In genomic region chr1:78054559-78054958, GRCh38 we compare ENCODE assay signal across 29 cellular contexts. TPM values are rescaled to one million over a fixed set of nuclear protein-coding genes. Genes with fewer than 3 reads are reported as not detected.
DNase-seq lines count a peak whose midpoint lies in the region; ATAC-seq and TF ChIP-seq lines count a peak whose summit lies in the region.
"Had no signal": no experiment of that assay in that cellular context is flagged by ENCODE, and none has a peak within 500 bp of the region (broad histone marks: within the 10 kb centered on the region; RNA-seq: fewer than 3 reads in every experiment).

No MANE protein-coding gene starts in this region.

- H3K36me3 ChIP-seq in OCI-LY3 (replicated peaks; ENCODE audit: low read depth, low read length) (no peaks in the 10 kb centered on the region), fibroblast of lung (ENCODE audit: control insufficient read depth, insufficient read depth, low read length) (no peaks in the 10 kb centered on the region), Peyer's patch (no peaks in the 10 kb centered on the region)
- H3K36me3 ChIP-seq: gastroesophageal sphincter, SJCRH30, tibial nerve had no signal

- POLR2A ChIA-PET in activated CD8-positive, alpha-beta T cell treated with anti-CD3 and anti-CD28 coated beads for 36 hours (lab: Charles Lee), result interaction anchor here (1.2 to 1.7 kb wide), 2 partner anchors 50 to 75 kb away, joined by 5 to 6 read pairs; partner anchors contain the start of genes DNAJB4 and FUBP1
- POLR2A ChIA-PET in activated CD8-positive, alpha-beta T cell treated with anti-CD3 and anti-CD28 coated beads, Interleukin-2, amount 10 ng/mL, durations not matched to agents 7 days and 5 days (lab: Charles Lee), result interaction anchor here (1.6 kb wide), 1 partner anchor 49 kb away, joined by 6 read pairs; the partner anchor contains the start of gene DNAJB4
- POLR2A ChIA-PET in CD4-positive, alpha-beta T cell (lab: Charles Lee), result no interaction called here

- H3K36me3 Mint-ChIP-seq in activated CD8-positive, alpha-beta T cell treated with anti-CD3 and anti-CD28 coated beads for 36 hours (ENCODE audit: low read depth), result no peaks in the 10 kb centered on the region
- no peaks in the 10 kb centered on the region for H3K36me3 Mint-ChIP-seq in activated CD8-positive, alpha-beta T cell treated with anti-CD3 and anti-CD28 coated beads, Interleukin-2, amount 10 ng/mL, durations not matched to agents 7 days and 5 days (ENCODE audit: low read depth)
- no peaks in the 10 kb centered on the region for H3K36me3 Mint-ChIP-seq in CD4-positive, alpha-beta T cell (ENCODE audit: low read depth)

- peaks cover 4% of the 10 kb centered on the region for H3K27me3 Mint-ChIP-seq in activated CD8-positive, alpha-beta T cell treated with anti-CD3 and anti-CD28 coated beads for 36 hours
- peaks cover 7% of the 10 kb centered on the region for H3K27me3 Mint-ChIP-seq in activated CD8-positive, alpha-beta T cell treated with anti-CD3 and anti-CD28 coated beads, Interleukin-2, amount 10 ng/mL, durations not matched to agents 7 days and 5 days (ENCODE audit: low read depth)
- peaks cover 8% of the 10 kb centered on the region for H3K27me3 Mint-ChIP-seq in CD4-positive, alpha-beta T cell

- H3K4me1 ChIP-seq in OCI-LY3 (ENCODE audit: low read length) (no peaks in the 10 kb centered on the region), fibroblast of lung (ENCODE audit: control insufficient read depth, extremely low read depth, insufficient read depth, low read length) (no peaks in the 10 kb centered on the region), Peyer's patch (peaks cover 0 to 6% (median 0%) of the 10 kb centered on the region in 4 donors)
- H3K4me1 ChIP-seq: Caco-2, SJCRH30, tibial nerve had no signal

- ATAC-seq in activated CD8-positive, alpha-beta T cell treated with anti-CD3 and anti-CD28 coated beads for 36 hours, result peak; percentile 62
- ATAC-seq in activated CD8-positive, alpha-beta T cell treated with anti-CD3 and anti-CD28 coated beads, Interleukin-2, amount 10 ng/mL, durations not matched to agents 7 days and 5 days, result no peak
- ATAC-seq in GM21737 (IDR thresholded peaks at IDR 0.05; ENCODE audit: unreplicated experiment), result no peak
- ATAC-seq in CD4-positive, alpha-beta T cell (ENCODE audit: poor library complexity), result no peak
- ATAC-seq: gastroesophageal sphincter, Panc1, T-helper 17 cell had no signal

- no peak overlapping the region for H3K4me3 ChIP-seq in OCI-LY3 (ENCODE audit: low read length)
- no peak overlapping the region for H3K4me3 ChIP-seq in fibroblast of lung (replicated peaks in 1 of 4; ENCODE audit: control extremely low read depth in 1 of 4, insufficient read depth in 1 of 4, low read depth in 3 of 4, low read length in 4 of 4)
- no peak overlapping the region for H3K4me3 ChIP-seq in Peyer's patch
- H3K4me3 ChIP-seq: gastroesophageal sphincter, SJCRH30, tibial nerve had no signal

- H3K9me3 ChIP-seq in OCI-LY3 (ENCODE audit: insufficient read depth, low read length), result no peaks in the 10 kb centered on the region
- no peaks in the 10 kb centered on the region for H3K9me3 ChIP-seq in fibroblast of lung (ENCODE audit: control insufficient read depth, insufficient read depth, low read depth, low read length)
- H3K9me3 ChIP-seq in Peyer's patch, result no peaks in the 10 kb centered on the region
- no peaks in the 10 kb centered on the region for H3K9me3 ChIP-seq in CD4-positive, alpha-beta T cell (ENCODE audit: control insufficient read depth, low read length)
- H3K9me3 ChIP-seq: Caco-2, gastroesophageal sphincter, SJCRH30, tibial nerve had no signal

- TF ChIP-seq CTCF in activated CD8-positive, alpha-beta T cell treated with anti-CD3 and anti-CD28 coated beads for 36 hours (IDR thresholded peaks at IDR 0.05), result no peak
- TF ChIP-seq CTCF in OCI-LY3 (IDR thresholded peaks at IDR 0.05; ENCODE audit: low read depth, low read length) (no peak), fibroblast of lung (conservative IDR thresholded peaks at IDR 0.05 in 1 of 2, IDR thresholded peaks at IDR 0.05 in 1 of 2; ENCODE audit: low read depth in 1 of 2, low read length in 2 of 2) (no peak), Peyer's patch (IDR thresholded peaks at IDR 0.05) (no peak)
- no peak for TF ChIP-seq CTCF in CD4-positive, alpha-beta T cell (IDR thresholded peaks at IDR 0.05)

- no peak for DNase-seq in activated CD8-positive, alpha-beta T cell treated with anti-CD3 and anti-CD28 coated beads for 36 hours
- no peak for DNase-seq in activated CD8-positive, alpha-beta T cell treated with anti-CD3 and anti-CD28 coated beads, Interleukin-2, amount 10 ng/mL, durations not matched to agents 7 days and 5 days
- DNase-seq in fibroblast of lung (ENCODE audit: low read depth in 2 of 2) (peak; percentile 43 to 61), medulla oblongata (ENCODE audit: extremely low spot score) (no peak), Peyer's patch (no peak)
- no peak for DNase-seq in CD4-positive, alpha-beta T cell
- DNase-seq: activated CD4-positive, alpha-beta T cell treated with anti-CD3 and anti-CD28 coated beads, Interleukin-2, amount 10 ng/mL, durations not matched to agents 24 days and 14 days; activated CD8-positive, alpha-beta memory T cell treated with anti-CD3 and anti-CD28 coated beads, Interleukin-2, amount 50 U/mL, for 48 hours; Caco-2; H7; hypothalamus; KBM-7; NCI-H1092; NCI-H187 treated with DMSO at 0.1 percent for 48 hours; NCI-H2227 treated with DMSO at 0.1 percent for 48 hours; NCI-H82; SJCRH30; stimulated activated CD4-positive, alpha-beta T cell treated with anti-CD3 and anti-CD28 coated beads, Interleukin-4, amount 100 ng/mL, for 24 hours; T-helper 17 cell had no signal

- no peaks in the 10 kb centered on the region for H3K79me2 ChIP-seq in OCI-LY3 (ENCODE audit: low read length)
- H3K79me2 ChIP-seq in fibroblast of lung (ENCODE audit: control insufficient read depth, insufficient read depth, low read length), result no peaks in the 10 kb centered on the region

- H3K27me3 ChIP-seq in OCI-LY3 (ENCODE audit: low read depth, low read length) (no peaks in the 10 kb centered on the region), fibroblast of lung (ENCODE audit: control insufficient read depth, insufficient read depth, low read length) (no peaks in the 10 kb centered on the region), Peyer's patch (no peaks in the 10 kb centered on the region)
- H3K27me3 ChIP-seq in CD4-positive, alpha-beta T cell (ENCODE audit: control insufficient read depth, insufficient read depth, low read length), result no peaks in the 10 kb centered on the region
- H3K27me3 ChIP-seq: gastroesophageal sphincter, SJCRH30, tibial nerve had no signal

- H3K9ac ChIP-seq in OCI-LY3 (ENCODE audit: low read length) (no peak overlapping the region), fibroblast of lung (ENCODE audit: insufficient read depth, low read length) (no peak overlapping the region)

- intact Hi-C loops in activated CD8-positive, alpha-beta T cell treated with anti-CD3 and anti-CD28 coated beads for 36 hours (cut with micrococcal nuclease), result no loop called here
- intact Hi-C loops in CD4-positive, alpha-beta T cell (cut with DNase I, micrococcal nuclease), result no loop called here

- no peak for TF ChIP-seq POLR2A in Peyer's patch (IDR thresholded peaks at IDR 0.05)

- no peak overlapping the region for H3K4me2 ChIP-seq in OCI-LY3 (ENCODE audit: low read length)
- H3K4me2 ChIP-seq in fibroblast of lung (ENCODE audit: extremely low read depth, insufficient read depth, low read length), result no peak overlapping the region

- H3K4me3 Mint-ChIP-seq in activated CD8-positive, alpha-beta T cell treated with anti-CD3 and anti-CD28 coated beads for 36 hours, result no peak overlapping the region
- H3K4me3 Mint-ChIP-seq in activated CD8-positive, alpha-beta T cell treated with anti-CD3 and anti-CD28 coated beads, Interleukin-2, amount 10 ng/mL, durations not matched to agents 7 days and 5 days, result no peak overlapping the region
- H3K4me3 Mint-ChIP-seq in CD4-positive, alpha-beta T cell, result no peak overlapping the region
- H3K4me3 Mint-ChIP-seq: activated CD4-positive, alpha-beta T cell treated with anti-CD3 and anti-CD28 coated beads, Interleukin-2, amount 10 ng/mL, durations not matched to agents 24 days and 14 days; activated naive CD8-positive, alpha-beta T cell; central memory CD8-positive, alpha-beta T cell; stimulated activated naive CD8-positive, alpha-beta T cell treated with anti-CD3 and anti-CD28 coated beads, Interleukin-15, Interleukin-2, amounts not matched to agents 100 ng/mL and 50 ng/mL, for 24 hours; T-helper 17 cell had no signal

- peaks cover 7% of the 10 kb centered on the region for H3K4me1 Mint-ChIP-seq in activated CD8-positive, alpha-beta T cell treated with anti-CD3 and anti-CD28 coated beads for 36 hours (ENCODE audit: low read depth)
- peaks cover 11% of the 10 kb centered on the region for H3K4me1 Mint-ChIP-seq in activated CD8-positive, alpha-beta T cell treated with anti-CD3 and anti-CD28 coated beads, Interleukin-2, amount 10 ng/mL, durations not matched to agents 7 days and 5 days (ENCODE audit: low read depth)
- H3K4me1 Mint-ChIP-seq in CD4-positive, alpha-beta T cell (ENCODE audit: low read depth), result no peaks in the 10 kb centered on the region
- H3K4me1 Mint-ChIP-seq: central memory CD8-positive, alpha-beta T cell; T-helper 17 cell had no signal

- no peaks in the 10 kb centered on the region for H4K20me1 ChIP-seq in OCI-LY3 (ENCODE audit: insufficient read depth, low read length)
- H4K20me1 ChIP-seq in fibroblast of lung (ENCODE audit: control insufficient read depth, extremely low read depth, insufficient read depth, low read length), result no peaks in the 10 kb centered on the region

- H3K27ac ChIP-seq in OCI-LY3 (ENCODE audit: low read length), result no peak overlapping the region
- H3K27ac ChIP-seq in fibroblast of lung (ENCODE audit: insufficient read depth, low read length), result no peak overlapping the region
- H3K27ac ChIP-seq in Peyer's patch, result no peak overlapping the region
- H3K27ac ChIP-seq in CD4-positive, alpha-beta T cell (ENCODE audit: low read depth, low read length), result no peak overlapping the region
- H3K27ac ChIP-seq: gastroesophageal sphincter, SJCRH30, tibial nerve had no signal

- no peaks in the 10 kb centered on the region for H3K9me3 Mint-ChIP-seq in activated CD8-positive, alpha-beta T cell treated with anti-CD3 and anti-CD28 coated beads for 36 hours
- H3K9me3 Mint-ChIP-seq in activated CD8-positive, alpha-beta T cell treated with anti-CD3 and anti-CD28 coated beads, Interleukin-2, amount 10 ng/mL, durations not matched to agents 7 days and 5 days (ENCODE audit: insufficient read depth), result no peaks in the 10 kb centered on the region
- no peaks in the 10 kb centered on the region for H3K9me3 Mint-ChIP-seq in CD4-positive, alpha-beta T cell
- H3K9me3 Mint-ChIP-seq: activated T-helper 2 cell treated with anti-CD3 and anti-CD28 coated beads, Interferon-gamma antibody, Interleukin-2, Interleukin-4, amounts not matched to agents 10 μg/mL and 5 μg/mL and 100 μg/mL, durations not matched to agents 14 hours and 24 hours and 36 hours; central memory CD8-positive, alpha-beta T cell had no signal

- no peak overlapping the region for H3K27ac Mint-ChIP-seq in activated CD8-positive, alpha-beta T cell treated with anti-CD3 and anti-CD28 coated beads for 36 hours
- H3K27ac Mint-ChIP-seq in activated CD8-positive, alpha-beta T cell treated with anti-CD3 and anti-CD28 coated beads, Interleukin-2, amount 10 ng/mL, durations not matched to agents 7 days and 5 days, result no peak overlapping the region
- H3K27ac Mint-ChIP-seq in CD4-positive, alpha-beta T cell, result no peak overlapping the region
- H3K27ac Mint-ChIP-seq: activated CD4-positive, alpha-beta T cell treated with anti-CD3 and anti-CD28 coated beads, Interleukin-2, amount 10 ng/mL, durations not matched to agents 24 days and 14 days; activated naive CD8-positive, alpha-beta T cell; activated T-helper 2 cell treated with anti-CD3 and anti-CD28 coated beads, Interferon-gamma antibody, Interleukin-2, Interleukin-4, amounts not matched to agents 10 μg/mL and 5 μg/mL and 100 μg/mL, durations not matched to agents 14 hours and 24 hours and 36 hours; stimulated activated naive CD8-positive, alpha-beta T cell treated with anti-CD3 and anti-CD28 coated beads, Interleukin-15, Interleukin-2, amounts not matched to agents 100 ng/mL and 50 ng/mL, for 24 hours; T-helper 17 cell had no signal

- CTCF ChIA-PET in activated CD8-positive, alpha-beta T cell treated with anti-CD3 and anti-CD28 coated beads for 36 hours (lab: Charles Lee), result interaction anchor here (1.1 kb wide), 1 partner anchor 60 kb away, joined by 3 read pairs; no protein-coding TSS in a partner anchor
- CTCF ChIA-PET in activated CD8-positive, alpha-beta T cell treated with anti-CD3 and anti-CD28 coated beads, Interleukin-2, amount 10 ng/mL, durations not matched to agents 7 days and 5 days (lab: Charles Lee), result no interaction called here
- CTCF ChIA-PET in CD4-positive, alpha-beta T cell (lab: Charles Lee), result no interaction called here

- H2AFZ ChIP-seq in OCI-LY3 (ENCODE audit: low read depth, low read length) (peak overlapping the region; percentile 65; the same call in 1 of the 2 replicates), fibroblast of lung (ENCODE audit: low read length) (no peak overlapping the region)

RNA-seq across cellular contexts. Expression of gene GIPC2, which starts 8.8 kb away (rescaled TPM):
- total RNA-seq in activated CD8-positive, alpha-beta T cell treated with anti-CD3 and anti-CD28 coated beads for 36 hours, result under 1 TPM; 0.18 to 0.41 TPM
- under 1 TPM; 0.34 to 0.37 TPM for total RNA-seq in activated CD8-positive, alpha-beta T cell treated with anti-CD3 and anti-CD28 coated beads, Interleukin-2, amount 10 ng/mL, durations not matched to agents 7 days and 5 days
- total RNA-seq in fibroblast of lung (0.50 and 0.77 TPM in 2 replicates), Peyer's patch (100 to 1,000 TPM in 1 of 4 donors, 10 to 100 TPM in 3; 21.5 to 103 (median 52.2) TPM)
- 0.35 and 0.56 TPM in 2 replicates for polyA plus RNA-seq in fibroblast of lung
- 0.30 and 0.51 TPM in 2 replicates for polyA plus RNA-seq in fibroblast of lung (2012)
- not detected in 2 replicates for polyA minus RNA-seq in fibroblast of lung (ENCODE audit: low replicate concordance)
- not detected for total RNA-seq in CD4-positive, alpha-beta T cell
- total RNA-seq: activated CD4-positive, alpha-beta T cell treated with anti-CD3 and anti-CD28 coated beads, Interleukin-2, amount 10 ng/mL, durations not matched to agents 24 days and 14 days; astrocyte; SJCRH30 had no signal

RNA-seq across cellular contexts. Expression of gene DNAJB4, which starts 49.8 kb away (rescaled TPM):
- 10 to 100 TPM in 1 of 2 experiments, 1 to 10 TPM in 1; 9.7 to 12.0 TPM for total RNA-seq in activated CD8-positive, alpha-beta T cell treated with anti-CD3 and anti-CD28 coated beads for 36 hours
- total RNA-seq in activated CD8-positive, alpha-beta T cell treated with anti-CD3 and anti-CD28 coated beads, Interleukin-2, amount 10 ng/mL, durations not matched to agents 7 days and 5 days, result 10 to 100 TPM in 1 of 2 experiments, 1 to 10 TPM in 1; 9.4 to 10.5 TPM
- total RNA-seq in fibroblast of lung, result 46.5 and 52.0 TPM in 2 replicates
- polyA plus RNA-seq in fibroblast of lung, result 45.7 and 78.7 TPM in 2 replicates
- polyA plus RNA-seq in fibroblast of lung (2012), result 41.1 and 78.6 TPM in 2 replicates
- polyA minus RNA-seq in fibroblast of lung (ENCODE audit: low replicate concordance), result 1.2 and 5.8 TPM in 2 replicates
- total RNA-seq in Peyer's patch, result 10 to 100 TPM in 3 of 4 donors, 1 to 10 TPM in 1; 8.8 to 38.0 (median 13.4) TPM
- total RNA-seq in CD4-positive, alpha-beta T cell, result 10 to 100 TPM; 19.2 to 22.7 TPM

Comparison
In these comparisons a context has a peak if more than half of its experiments do, and no peak if none do; other contexts are left out.
1. DNase-seq: peak in fibroblast of lung (2 of 2); none in activated CD8-positive, alpha-beta T cell treated with anti-CD3 and anti-CD28 coated beads for 36 hours (single experiment), activated CD8-positive, alpha-beta T cell treated with anti-CD3 and anti-CD28 coated beads, Interleukin-2, amount 10 ng/mL, durations not matched to agents 7 days and 5 days (single experiment), medulla oblongata (single experiment), Peyer's patch (0 of 3) and CD4-positive, alpha-beta T cell (0 of 10).
2. RNA of gene GIPC2, which starts 8.8 kb away (total RNA-seq): 21.5 to 103 TPM in Peyer's patch; 0.50 to 0.77 TPM in fibroblast of lung, 0.18 to 0.41 TPM in activated CD8-positive, alpha-beta T cell treated with anti-CD3 and anti-CD28 coated beads for 36 hours, 0.34 to 0.37 TPM in activated CD8-positive, alpha-beta T cell treated with anti-CD3 and anti-CD28 coated beads, Interleukin-2, amount 10 ng/mL, durations not matched to agents 7 days and 5 days and not detected in CD4-positive, alpha-beta T cell; every median in the first group is over 10 times any median in the second.